24 cellular contexts compared by ENCODE assay signal in genomic region chr13:110344320-110344719, GRCh38. TPM values are rescaled to one million over a fixed set of nuclear protein-coding genes. Genes with fewer than 3 reads are reported as not detected.
DNase-seq lines count a peak whose midpoint lies in the region; ATAC-seq and TF ChIP-seq lines count a peak whose summit lies in the region.
"Had no signal": no experiment of that assay in that cellular context is flagged by ENCODE, and none has a peak within 500 bp of the region (broad histone marks: within the 10 kb centered on the region; RNA-seq: fewer than 3 reads in every experiment).

No MANE protein-coding gene starts in this region.

- CTCF ChIA-PET in HEK293 (lab: Yijun Ruan, JAX) (interaction anchor here (0.6 to 1.4 kb wide), 2 partner anchors 8 to 772 kb away, joined by 3 to 5 read pairs; no protein-coding TSS in a partner anchor), mammary epithelial cell (lab: Charles Lee; ENCODE audit: low non-redundant PET) (no interaction called here)

- in situ Hi-C loops in mammary epithelial cell (cut with MboI; ENCODE audit: low sequenced_read_pairs in 2 of 2), result loop anchor here in 1 of 2 donors (10.0 kb wide), 1 partner anchor 50 kb away; no protein-coding TSS in a partner anchor

- H3K27ac ChIP-seq in HEK293 (ENCODE audit: extremely low read depth, low read depth, low read length), result no peak overlapping the region
- H3K27ac ChIP-seq in mammary epithelial cell (ENCODE audit: insufficient read depth, low read depth, low read length), result peak overlapping the region; percentile 56
- H3K27ac ChIP-seq in subcutaneous abdominal adipose tissue (ENCODE audit: low read depth, low read length), result peak overlapping the region; percentile 94

- H3K36me3 ChIP-seq in HEK293 (ENCODE audit: control insufficient read depth in 2 of 2, insufficient read depth in 1 of 2, low read length in 2 of 2), result no peaks in the 10 kb centered on the region
- no peaks in the 10 kb centered on the region for H3K36me3 ChIP-seq in mammary epithelial cell (ENCODE audit: insufficient read depth, low read length)
- peaks cover 0 to 15% (median 11%) of the 10 kb centered on the region in 5 donors for H3K36me3 ChIP-seq in subcutaneous abdominal adipose tissue (ENCODE audit: control insufficient read depth in 5 of 5, insufficient read depth in 5 of 5, low read length in 5 of 5)

- no peak for DNase-seq in mammary epithelial cell
- peak; percentile 73 for DNase-seq in kidney tubule cell (ENCODE audit: low spot score)
- DNase-seq in activated effector memory CD4-positive, alpha-beta T cell treated with Interleukin-2 at 50 U/mL for 16 hours, result no peak
- DNase-seq in NCI-H69 (lab: John Stamatoyannopoulos, UW), result no peak
- DNase-seq: activated CD4-positive, alpha-beta T cell treated with anti-CD3 and anti-CD28 coated beads for 36 hours; activated CD8-positive, alpha-beta T cell treated with anti-CD3 and anti-CD28 coated beads, Interleukin-2, amount 10 ng/mL, durations not matched to agents 7 days and 5 days; activated naive CD4-positive, alpha-beta T cell treated with anti-CD3 and anti-CD28 coated beads, Interleukin-2, amount 10 ng/mL, durations not matched to agents 7 days and 5 days; CD4-positive, alpha-beta memory T cell; effector CD8-positive, alpha-beta T cell; head of caudate nucleus; islet precursor cell; naive thymus-derived CD8-positive, alpha-beta T cell; NCI-H1436; NCI-H2081 treated with DMSO at 0.1 percent for 48 hours; NCI-H2227 treated with DMSO at 0.1 percent for 48 hours; NCI-H526 treated with DMSO at 0.1 percent for 48 hours; SIG-M5; SW 1271 had no signal

- no peak overlapping the region for H3K9ac ChIP-seq in mammary epithelial cell (ENCODE audit: insufficient read depth, low read length)
- H3K9ac ChIP-seq in subcutaneous abdominal adipose tissue (ENCODE audit: low read length in 5 of 5), result no peak overlapping the region

- POLR2A ChIA-PET in HEK293 (lab: Yijun Ruan, JAX), result interaction anchor here (1.5 kb wide), 1 partner anchor 44 kb away, joined by 3 read pairs; no protein-coding TSS in a partner anchor

- ATAC-seq in HG03045 (IDR thresholded peaks at IDR 0.05; ENCODE audit: unreplicated experiment) (no peak), GM19452 (IDR thresholded peaks at IDR 0.05; ENCODE audit: unreplicated experiment) (no peak)
- ATAC-seq: activated CD4-positive, alpha-beta T cell treated with anti-CD3 and anti-CD28 coated beads for 36 hours; activated CD8-positive, alpha-beta T cell treated with anti-CD3 and anti-CD28 coated beads, Interleukin-2, amount 10 ng/mL, durations not matched to agents 7 days and 5 days; naive thymus-derived CD8-positive, alpha-beta T cell; Panc1; stimulated activated memory B cell treated with anti-CD40 and anti-IgM and Interleukin-4, amounts not matched to agents 10 μg/mL and 1 μg/mL and 100 μg/mL, for 72 hours had no signal

- H3K4me3 ChIP-seq in HEK293 (ENCODE audit: low read depth, low read length) (no peak overlapping the region), mammary epithelial cell (replicated peaks in 1 of 3; ENCODE audit: insufficient read depth in 1 of 3, low read depth in 2 of 3, low read length in 3 of 3) (no peak overlapping the region), subcutaneous abdominal adipose tissue (ENCODE audit: low read depth in 1 of 5, low read length in 5 of 5) (no peak overlapping the region)

- WGBS in mammary epithelial cell (ENCODE audit: low coverage, missing lambda C conversion rate), result 88% methylated on average over 5 of the region's 5 CpGs

- dilution Hi-C loops in mammary epithelial cell (cut with HindIII; ENCODE audit: low sequenced_read_pairs), result no loop called here

- TF ChIP-seq CTCF in HEK293 (tag by site-specific recombination; IDR thresholded peaks at IDR 0.05), result no peak
- no peak for TF ChIP-seq CTCF in mammary epithelial cell (conservative IDR thresholded peaks at IDR 0.05 in 1 of 2, IDR thresholded peaks at IDR 0.05 in 1 of 2; ENCODE audit: extremely low read depth in 1 of 2, insufficient read depth in 1 of 2, low read depth in 1 of 2, low read length in 2 of 2)

- no peak overlapping the region for H2AFZ ChIP-seq in mammary epithelial cell (ENCODE audit: low read depth, low read length)

- no peaks in the 10 kb centered on the region for H3K27me3 ChIP-seq in mammary epithelial cell (ENCODE audit: insufficient read depth, low read length)
- H3K27me3 ChIP-seq in subcutaneous abdominal adipose tissue (ENCODE audit: control insufficient read depth in 5 of 5, insufficient read depth in 4 of 5, low read length in 5 of 5), result no peaks in the 10 kb centered on the region

- H3K4me1 ChIP-seq in HEK293 (ENCODE audit: control insufficient read depth, insufficient read depth, low read length), result peaks cover 7% of the 10 kb centered on the region
- peaks cover 82% of the 10 kb centered on the region for H3K4me1 ChIP-seq in mammary epithelial cell (ENCODE audit: insufficient read depth, low read length)
- H3K4me1 ChIP-seq in subcutaneous abdominal adipose tissue (ENCODE audit: control insufficient read depth in 5 of 5, insufficient read depth in 5 of 5, low read length in 5 of 5), result peaks cover 16 to 69% (median 61%) of the 10 kb centered on the region in 5 donors

- intact Hi-C loops in mammary epithelial cell (cut with micrococcal nuclease), result no loop called here

- no TSS peak for BruUV-seq in mammary epithelial cell (replicated peaks; lab: Mats Ljungman, UMichigan)

- H3K9me3 ChIP-seq in HEK293 (ENCODE audit: control insufficient read depth, insufficient read depth, low read depth, low read length), result no peaks in the 10 kb centered on the region
- H3K9me3 ChIP-seq in mammary epithelial cell (replicated peaks; ENCODE audit: insufficient read depth, low read length), result no peaks in the 10 kb centered on the region
- H3K9me3 ChIP-seq in subcutaneous abdominal adipose tissue (ENCODE audit: control insufficient read depth in 5 of 5, low read length in 5 of 5), result no peaks in the 10 kb centered on the region

- no peak overlapping the region for H3K4me2 ChIP-seq in mammary epithelial cell (ENCODE audit: insufficient read depth, low read depth, low read length)

- no peaks in the 10 kb centered on the region for H4K20me1 ChIP-seq in mammary epithelial cell (ENCODE audit: insufficient read depth, low read length)

- H3K79me2 ChIP-seq in mammary epithelial cell (ENCODE audit: insufficient read depth, low read length), result peaks cover 54% of the 10 kb centered on the region

TF ChIP-seq in HEK293, 187 proteins besides CTCF, POLR2A, EP300 and RAD21:
- TF ChIP-seq OSR2 (tag by site-specific recombination; IDR thresholded peaks at IDR 0.05) (no peak), SETDB1 (IDR thresholded peaks at IDR 0.05; ENCODE audit: insufficient read length, low read length) (peak; percentile 67), ZNF707 (tag by site-specific recombination; IDR thresholded peaks at IDR 0.05) (no peak), ZBTB44 (tag by site-specific recombination; IDR thresholded peaks at IDR 0.05) (peak; percentile 63; the same call in 1 of the 2 replicates), PRDM1 (tag by site-specific recombination; IDR thresholded peaks at IDR 0.05) (no peak)

RNA-seq across cellular contexts. Expression of gene COL4A2, which starts 37.2 kb away (rescaled TPM):
- 10 to 100 TPM; 74.9 to 94.2 TPM for total RNA-seq in mammary epithelial cell
- 119 TPM for polyA plus RNA-seq in mammary epithelial cell
- 78.3 TPM for polyA minus RNA-seq in mammary epithelial cell
- total RNA-seq: activated CD4-positive, alpha-beta T cell treated with anti-CD3 and anti-CD28 coated beads for 36 hours; activated CD8-positive, alpha-beta T cell treated with anti-CD3 and anti-CD28 coated beads, Interleukin-2, amount 10 ng/mL, durations not matched to agents 7 days and 5 days; CD4-positive, alpha-beta memory T cell; naive thymus-derived CD8-positive, alpha-beta T cell had no signal
- polyA plus RNA-seq: CD4-positive, alpha-beta memory T cell; naive thymus-derived CD8-positive, alpha-beta T cell had no signal

RNA-seq across cellular contexts. Expression of gene COL4A1, which starts 37.4 kb away (rescaled TPM):
- total RNA-seq in mammary epithelial cell, result 10 to 100 TPM; 40.9 to 89.0 TPM
- polyA plus RNA-seq in mammary epithelial cell, result 28.1 TPM
- 57.7 TPM for polyA minus RNA-seq in mammary epithelial cell
- total RNA-seq: activated CD8-positive, alpha-beta T cell treated with anti-CD3 and anti-CD28 coated beads, Interleukin-2, amount 10 ng/mL, durations not matched to agents 7 days and 5 days; CD4-positive, alpha-beta memory T cell; naive thymus-derived CD8-positive, alpha-beta T cell had no signal
- polyA plus RNA-seq: CD4-positive, alpha-beta memory T cell; naive thymus-derived CD8-positive, alpha-beta T cell had no signal
